Comparison of ENCODE assay signal across 1 cellular context in genomic region chr3:115977866-115978265, GRCh38.
TF ChIP-seq lines count a peak whose summit lies in the region.

No MANE protein-coding gene starts in this region.

TF ChIP-seq in H1, 55 proteins besides CTCF, POLR2A, EP300 and RAD21:
- no peak for TF ChIP-seq HDAC6 (IDR thresholded peaks at IDR 0.05; ENCODE audit: low read depth, low read length)
- TF ChIP-seq RFX5 (IDR thresholded peaks at IDR 0.05; ENCODE audit: borderline replicate concordance, low read depth, low read length): no peak
- no peak for TF ChIP-seq TBP (IDR thresholded peaks at IDR 0.05; ENCODE audit: low read depth, low read length)
- TF ChIP-seq RNF2 (IDR thresholded peaks at IDR 0.05; ENCODE audit: borderline replicate concordance, low read depth, low read length, missing control alignments, poor library complexity, severe bottlenecking): no peak
- TF ChIP-seq POU5F1 (IDR thresholded peaks at IDR 0.05; ENCODE audit: low read depth, low read length): no peak
- TF ChIP-seq CHD7 (IDR thresholded peaks at IDR 0.05; ENCODE audit: insufficient replicate concordance, low read length): no peak
- TF ChIP-seq, protein P1, sequence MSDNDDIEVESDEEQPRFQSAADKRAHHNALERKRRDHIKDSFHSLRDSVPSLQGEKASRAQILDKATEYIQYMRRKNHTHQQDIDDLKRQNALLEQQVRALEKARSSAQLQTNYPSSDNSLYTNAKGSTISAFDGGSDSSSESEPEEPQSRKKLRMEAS (IDR thresholded peaks at IDR 0.05): no peak
- no peak for TF ChIP-seq HDAC2 (IDR thresholded peaks at IDR 0.05; ENCODE audit: borderline replicate concordance in 1 of 2, low read depth in 2 of 2, low read length in 2 of 2)
- TF ChIP-seq, protein P2, sequence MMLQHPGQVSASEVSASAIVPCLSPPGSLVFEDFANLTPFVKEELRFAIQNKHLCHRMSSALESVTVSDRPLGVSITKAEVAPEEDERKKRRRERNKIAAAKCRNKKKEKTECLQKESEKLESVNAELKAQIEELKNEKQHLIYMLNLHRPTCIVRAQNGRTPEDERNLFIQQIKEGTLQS (IDR thresholded peaks at IDR 0.05; ENCODE audit: insufficient read depth, low read depth, low read length): no peak
- TF ChIP-seq SIRT6 (IDR thresholded peaks at IDR 0.05; ENCODE audit: low read length): no peak
- no peak for TF ChIP-seq TAF1 (IDR thresholded peaks at IDR 0.05; ENCODE audit: low read depth, low read length)
- no peak for TF ChIP-seq BACH1 (IDR thresholded peaks at IDR 0.05; ENCODE audit: low read length)
- TF ChIP-seq TCF12 (IDR thresholded peaks at IDR 0.05; ENCODE audit: low read depth, low read length): no peak
- TF ChIP-seq PHF8 (conservative IDR thresholded peaks at IDR 0.05; ENCODE audit: low read depth, low read length): no peak
- no peak for TF ChIP-seq SIX5 (IDR thresholded peaks at IDR 0.05; ENCODE audit: low read depth, low read length)
- TF ChIP-seq, protein P3, sequence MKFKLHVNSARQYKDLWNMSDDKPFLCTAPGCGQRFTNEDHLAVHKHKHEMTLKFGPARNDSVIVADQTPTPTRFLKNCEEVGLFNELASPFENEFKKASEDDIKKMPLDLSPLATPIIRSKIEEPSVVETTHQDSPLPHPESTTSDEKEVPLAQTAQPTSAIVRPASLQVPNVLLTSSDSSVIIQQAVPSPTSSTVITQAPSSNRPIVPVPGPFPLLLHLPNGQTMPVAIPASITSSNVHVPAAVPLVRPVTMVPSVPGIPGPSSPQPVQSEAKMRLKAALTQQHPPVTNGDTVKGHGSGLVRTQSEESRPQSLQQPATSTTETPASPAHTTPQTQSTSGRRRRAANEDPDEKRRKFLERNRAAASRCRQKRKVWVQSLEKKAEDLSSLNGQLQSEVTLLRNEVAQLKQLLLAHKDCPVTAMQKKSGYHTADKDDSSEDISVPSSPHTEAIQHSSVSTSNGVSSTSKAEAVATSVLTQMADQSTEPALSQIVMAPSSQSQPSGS (IDR thresholded peaks at IDR 0.05; ENCODE audit: low read length): no peak
